Comparison of ENCODE assay signal across 9 cellular contexts in genomic region chr21:21003701-21004100, GRCh38. TPM values are rescaled to one million over a fixed set of nuclear protein-coding genes. Genes with fewer than 3 reads are reported as not detected.
DNase-seq lines count a peak whose midpoint lies in the region; ATAC-seq and TF ChIP-seq lines count a peak whose summit lies in the region.
"Had no signal": no experiment of that assay in that cellular context is flagged by ENCODE, and none has a peak within 500 bp of the region (broad histone marks: within the 10 kb centered on the region; RNA-seq: fewer than 3 reads in every experiment).

No MANE protein-coding gene starts in this region.

- intact Hi-C loops in psoas muscle (cut with DNase I) = no loop called here

- ATAC-seq in psoas muscle = no peak

- DNase-seq in SIG-M5 treated with dmso at 0.1 percent for 504 hours (lab: John Stamatoyannopoulos, UW; ENCODE audit: unreplicated experiment) (peak; percentile 36), SIG-M5 (lab: John Stamatoyannopoulos, UW) (no peak), NCI-H2227 (lab: John Stamatoyannopoulos, UW; ENCODE audit: unreplicated experiment) (peak; percentile 92), psoas muscle (no peak), ureter (ENCODE audit: low spot score) (no peak)
- DNase-seq in activated T-cell treated with anti-CD3 and anti-CD28 coated beads, Interleukin-2, amount 50 U/mL, for 24 hours = no peak
- DNase-seq in activated effector memory CD4-positive, alpha-beta T cell treated with anti-CD3 and anti-CD28 coated beads, Interleukin-2, amount 50 U/mL, for 16 hours = no peak

- no peaks in the 10 kb centered on the region for H3K36me3 Mint-ChIP-seq in brain
- H3K36me3 Mint-ChIP-seq in activated T-cell treated with anti-CD3 and anti-CD28 coated beads, Interleukin-2, amount 50 U/mL, for 24 hours (ENCODE audit: low read depth) = no peaks in the 10 kb centered on the region

- H3K9me3 ChIP-seq in psoas muscle = no peaks in the 10 kb centered on the region
- H3K9me3 ChIP-seq: SJSA1 had no signal

- 68 to 76% (median 71%) methylated on average over 4 of the region's 4 CpGs for WGBS in psoas muscle, 3 donors

- peak overlapping the region in 1 of 5 experiments; percentile 62 for H3K27ac Mint-ChIP-seq in brain
- H3K27ac Mint-ChIP-seq in activated T-cell treated with anti-CD3 and anti-CD28 coated beads, Interleukin-2, amount 50 U/mL, for 24 hours = no peak overlapping the region

- H3K36me3 ChIP-seq in psoas muscle (ENCODE audit: insufficient read depth in 1 of 2, low read depth in 1 of 2) = no peaks in the 10 kb centered on the region
- H3K36me3 ChIP-seq: SJSA1 had no signal

- TF ChIP-seq CTCF in brain (conservative IDR thresholded peaks at IDR 0.05) = peak; percentile 65 to 77
- TF ChIP-seq CTCF in psoas muscle (IDR thresholded peaks at IDR 0.05) = peak; percentile 12

- peak overlapping the region in 1 of 5 experiments; percentile 39 for H3K4me3 Mint-ChIP-seq in brain
- no peak overlapping the region for H3K4me3 Mint-ChIP-seq in activated T-cell treated with anti-CD3 and anti-CD28 coated beads, Interleukin-2, amount 50 U/mL, for 24 hours

- H3K27me3 ChIP-seq in psoas muscle (ENCODE audit: insufficient read depth in 3 of 3, low read length in 2 of 3) = peaks cover 0 to 4% (median 0%) of the 10 kb centered on the region in 3 donors
- H3K27me3 ChIP-seq: SJSA1 had no signal

- peaks cover 58% of the 10 kb centered on the region for H3K4me1 Mint-ChIP-seq in brain
- peaks cover 6% of the 10 kb centered on the region for H3K4me1 Mint-ChIP-seq in activated T-cell treated with anti-CD3 and anti-CD28 coated beads, Interleukin-2, amount 50 U/mL, for 24 hours (ENCODE audit: low read depth)

- no peak overlapping the region for H3K4me3 ChIP-seq in psoas muscle
- H3K4me3 ChIP-seq: SJSA1 had no signal

- no peaks in the 10 kb centered on the region for H3K9me3 Mint-ChIP-seq in brain
- H3K9me3 Mint-ChIP-seq in activated T-cell treated with anti-CD3 and anti-CD28 coated beads, Interleukin-2, amount 50 U/mL, for 24 hours = no peaks in the 10 kb centered on the region

- no peaks in the 10 kb centered on the region for H3K4me1 ChIP-seq in psoas muscle
- H3K4me1 ChIP-seq: SJSA1 had no signal

- no peak overlapping the region for H3K27ac ChIP-seq in psoas muscle
- H3K27ac ChIP-seq: SJSA1 had no signal

- H3K27me3 Mint-ChIP-seq in brain = peaks cover 2% of the 10 kb centered on the region
- peaks cover 16% of the 10 kb centered on the region for H3K27me3 Mint-ChIP-seq in activated T-cell treated with anti-CD3 and anti-CD28 coated beads, Interleukin-2, amount 50 U/mL, for 24 hours

RNA-seq across cellular contexts. Expression of gene NCAM2, which starts 5.5 kb away (rescaled TPM):
- polyA plus RNA-seq in brain (ENCODE audit: insufficient read depth, low read depth, low replicate concordance) = 6.1 TPM
- 1 to 10 TPM in 3 of 4 donors, under 1 TPM in 1; 0.62 to 2.4 (median 1.3) TPM for total RNA-seq in psoas muscle
- polyA plus RNA-seq in psoas muscle = under 1 TPM; 0.14 to 0.44 (median 0.18) TPM
- total RNA-seq in ureter = 3.7 TPM
- total RNA-seq: SJSA1 had no signal

Comparison
In these comparisons a context has a peak if more than half of its experiments do, and no peak if none do; other contexts are left out.
1. DNase-seq: peak in SIG-M5 treated with dmso at 0.1 percent for 504 hours (single experiment) and NCI-H2227 (single experiment); none in SIG-M5 (single experiment), psoas muscle (0 of 2), activated T-cell treated with anti-CD3 and anti-CD28 coated beads, Interleukin-2, amount 50 U/mL, for 24 hours (single experiment), ureter (single experiment) and activated effector memory CD4-positive, alpha-beta T cell treated with anti-CD3 and anti-CD28 coated beads, Interleukin-2, amount 50 U/mL, for 16 hours (single experiment).